ENCODE assay signal across 1 cellular context in genomic region chr19:50376166-50377050, GRCh38.
TF ChIP-seq lines count a peak whose summit lies in the region.

NR1H2 (plus strand) TSS chr19:50376457; CDS start chr19:50377606, 1,149 bp downstream.

TF ChIP-seq in HepG2, 621 proteins besides CTCF, POLR2A, EP300 and RAD21 (continued from another document and continues in another):
- TF ChIP-seq SP1 (IDR thresholded peaks at IDR 0.05) (no peak), SP1 (CRISPR knock-in tag; IDR thresholded peaks at IDR 0.05) (peak; percentile 75; the same call in 1 of the 2 replicates), ZNF605 (CRISPR knock-in tag; IDR thresholded peaks at IDR 0.05) (peak; percentile 83), ZBTB43 (CRISPR knock-in tag; conservative IDR thresholded peaks at IDR 0.05) (no peak), RBAK (CRISPR knock-in tag; IDR thresholded peaks at IDR 0.05) (no peak), MAFG (CRISPR knock-in tag; IDR thresholded peaks at IDR 0.05) (no peak), MED8 (CRISPR knock-in tag; IDR thresholded peaks at IDR 0.05; ENCODE audit: insufficient replicate concordance) (peak; percentile 64), ZBTB7B (CRISPR knock-in tag; IDR thresholded peaks at IDR 0.05) (peak; percentile 49), BRF2 (CRISPR knock-in tag; IDR thresholded peaks at IDR 0.05) (no peak), ZSCAN25 (CRISPR knock-in tag; IDR thresholded peaks at IDR 0.05) (peak; percentile 44; the same call in 1 of the 2 replicates), ZNF644 (CRISPR knock-in tag; IDR thresholded peaks at IDR 0.05; ENCODE audit: low read depth) (no peak), KDM5B (CRISPR knock-in tag; IDR thresholded peaks at IDR 0.05; ENCODE audit: borderline replicate concordance) (peak; percentile 38; the same call in 1 of the 2 replicates), GATA4 (IDR thresholded peaks at IDR 0.05; ENCODE audit: borderline replicate concordance, low read depth) (no peak), ZNF878 (CRISPR knock-in tag; IDR thresholded peaks at IDR 0.05) (no peak), KDM5A (IDR thresholded peaks at IDR 0.05; ENCODE audit: borderline replicate concordance, low read length) (peak; percentile 95), ARID5B (CRISPR knock-in tag; IDR thresholded peaks at IDR 0.05) (peak; percentile 48), ZBTB40 (IDR thresholded peaks at IDR 0.05) (peak; percentile 99), ZBTB40 (CRISPR knock-in tag; IDR thresholded peaks at IDR 0.05) (peak; percentile 81; the same call in 1 of the 2 replicates), PRDM4 (CRISPR knock-in tag; IDR thresholded peaks at IDR 0.05; ENCODE audit: borderline replicate concordance) (no peak), TRIM22 (IDR thresholded peaks at IDR 0.05) (no peak), ZNF530 (CRISPR knock-in tag; IDR thresholded peaks at IDR 0.05; ENCODE audit: low read depth) (no peak), PCBP1 (IDR thresholded peaks at IDR 0.05; ENCODE audit: borderline replicate concordance, low read depth, low read length) (0 out of 2 replicates have a peak, but pooled peaks have one; percentile 69), HMGXB4 (CRISPR knock-in tag; IDR thresholded peaks at IDR 0.05; ENCODE audit: borderline replicate concordance in 1 of 2, low read depth in 1 of 2) (peak; percentile 77 to 81; a peak in 3 of 4 replicates), ZUFSP (CRISPR knock-in tag; IDR thresholded peaks at IDR 0.05; ENCODE audit: borderline replicate concordance) (no peak)
